In the genomic region with DNA sequence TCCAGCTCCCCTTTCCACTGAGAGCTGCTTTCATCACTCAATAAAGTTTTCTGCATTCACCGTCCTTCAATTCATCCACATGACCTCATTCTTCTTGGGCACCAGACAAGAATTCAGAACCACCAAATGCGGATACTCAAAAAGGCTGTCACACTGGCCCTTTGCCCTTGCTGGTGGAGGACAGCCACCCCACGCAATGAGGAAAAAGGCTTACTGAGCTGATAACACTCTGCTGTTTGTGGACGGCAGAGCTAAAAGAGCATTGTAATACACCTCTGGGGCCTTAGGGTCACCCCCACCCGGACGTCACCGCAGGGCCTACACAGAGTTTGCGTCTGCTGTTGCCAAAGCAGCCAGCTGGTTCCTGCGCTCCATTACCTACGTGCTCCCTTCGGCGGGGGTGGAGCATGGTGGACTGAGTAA, we compare ENCODE assay signal across 1 cellular context.
TF ChIP-seq lines count a peak whose summit lies in the region.

No MANE protein-coding gene starts in this region.

TF ChIP-seq in H1, 55 proteins besides CTCF, POLR2A, EP300 and RAD21:
- TF ChIP-seq TEAD4 (IDR thresholded peaks at IDR 0.05; ENCODE audit: low read depth, low read length): no peak
TF ChIP-seq in H1: peak in this region for 0.
